In genomic region chr10:99431190-99431549, GRCh38 we compare ENCODE assay signal across 8 cellular contexts. TPM values are rescaled to one million over a fixed set of nuclear protein-coding genes. Genes with fewer than 3 reads are reported as not detected.
DNase-seq lines count a peak whose midpoint lies in the region; ATAC-seq, FAIRE-seq and TF ChIP-seq lines count a peak whose summit lies in the region.

No MANE protein-coding gene starts in this region.

- peaks cover 0 to 16% of the 10 kb centered on the region in 2 donors for H3K36me3 Mint-ChIP-seq in CD4-positive, alpha-beta memory T cell
- H3K36me3 Mint-ChIP-seq in stimulated activated naive CD8-positive, alpha-beta T cell treated with anti-CD3 and anti-CD28 coated beads, Interleukin-15, Interleukin-2, amounts not matched to agents 100 ng/mL and 50 ng/mL, for 24 hours (ENCODE audit: low read depth): peaks cover 8% of the 10 kb centered on the region

- H3K9ac ChIP-seq in HepG2 (ENCODE audit: insufficient read depth, low read depth, low read length): peak overlapping the region; percentile 81

- H2AFZ ChIP-seq in HepG2 (ENCODE audit: low read length): no peak overlapping the region

- DNase-seq in CD4-positive, alpha-beta memory T cell: peak in 2 of 5 donors; percentile 4 to 45
- DNase-seq in H54 (ENCODE audit: insufficient read length, low spot score): peak; percentile 41
- DNase-seq in SK-N-DZ (ENCODE audit: low spot score): peak; percentile 42
- DNase-seq in dorsolateral prefrontal cortex: peak; percentile 30 to 84 (median 60)
- no peak for DNase-seq in HepG2 (ENCODE audit: low spot score)
- DNase-seq in COR-L47 (lab: John Stamatoyannopoulos, UW): no peak

- WGBS in HepG2 (ENCODE audit: low lambda C conversion rate): under 1% methylated on average over 14 of the region's 16 CpGs

- BruUV-seq in HepG2 (replicated peaks; lab: Mats Ljungman, UMichigan): TSS peak; percentile 66

- H3K27ac Mint-ChIP-seq in CD4-positive, alpha-beta memory T cell: peak overlapping the region; percentile 91 to 99 (median 98)
- peak overlapping the region; percentile 100 for H3K27ac Mint-ChIP-seq in stimulated activated naive CD8-positive, alpha-beta T cell treated with anti-CD3 and anti-CD28 coated beads, Interleukin-15, Interleukin-2, amounts not matched to agents 100 ng/mL and 50 ng/mL, for 24 hours

- intact Hi-C loops in CD4-positive, alpha-beta memory T cell (cut with micrococcal nuclease): loop anchor here (10.0 kb wide), 1 partner anchor 966 kb away; no protein-coding TSS in a partner anchor
- intact Hi-C loops in dorsolateral prefrontal cortex (cut with DNase I): loop anchor here in 1 of 2 donors (2.0 kb wide), 2 partner anchors 38 to 190 kb away; partner anchors contain the start of gene SLC25A28
- intact Hi-C loops in HepG2 (cut with micrococcal nuclease; ENCODE audit: unreplicated experiment): loop anchor here (2.0 kb wide), 1 partner anchor 18 kb away; no protein-coding TSS in a partner anchor

- ATAC-seq in HepG2 (peak; percentile 8), HG03460 (IDR thresholded peaks at IDR 0.05; ENCODE audit: unreplicated experiment) (no peak)

- H3K4me3 ChIP-seq in CD4-positive, alpha-beta memory T cell (ENCODE audit: low read length in 2 of 2): peak overlapping the region; percentile 88 to 96
- H3K4me3 ChIP-seq in dorsolateral prefrontal cortex (peak overlapping the region; percentile 66 to 100 (median 97)), HepG2 (replicated peaks in 1 of 3; ENCODE audit: insufficient read depth in 1 of 3, low read depth in 2 of 3, low read length in 3 of 3) (peak overlapping the region; percentile 76 to 91 (median 83))

- FAIRE-seq in H54 (lab: Jason Lieb, UNC) (no peak), HepG2 (lab: Jason Lieb, UNC) (no peak)

- H3K27ac ChIP-seq in CD4-positive, alpha-beta memory T cell (ENCODE audit: low read depth, low read length): peak overlapping the region; percentile 76
- H3K27ac ChIP-seq in dorsolateral prefrontal cortex (peak overlapping the region; percentile 58 to 99 (median 93)), HepG2 (ENCODE audit: extremely low read length, insufficient read depth, low read length) (peak overlapping the region; percentile 75)

- no peaks in the 10 kb centered on the region for H3K9me3 Mint-ChIP-seq in CD4-positive, alpha-beta memory T cell
- no peaks in the 10 kb centered on the region for H3K9me3 Mint-ChIP-seq in stimulated activated naive CD8-positive, alpha-beta T cell treated with anti-CD3 and anti-CD28 coated beads, Interleukin-15, Interleukin-2, amounts not matched to agents 100 ng/mL and 50 ng/mL, for 24 hours

- H3K4me2 ChIP-seq in HepG2 (ENCODE audit: low read depth, low read length): peak overlapping the region; percentile 93

- TF ChIP-seq CTCF in dorsolateral prefrontal cortex (IDR thresholded peaks at IDR 0.05 in 54 of 56, conservative IDR thresholded peaks at IDR 0.05 in 2 of 56; ENCODE audit: low read depth in 1 of 56, partially characterized antibody in 56 of 56) (peak in 2 of 56 donors; percentile 0 to 15), HepG2 (CRISPR knock-in tag; IDR thresholded peaks at IDR 0.05) (no peak)

- no peaks in the 10 kb centered on the region; the same call in 1 of the 2 replicates for H4K20me1 ChIP-seq in HepG2 (ENCODE audit: insufficient read depth, low read length)

- H3K36me3 ChIP-seq in CD4-positive, alpha-beta memory T cell (ENCODE audit: insufficient read depth, low read length): no peaks in the 10 kb centered on the region
- H3K36me3 ChIP-seq in HepG2 (replicated peaks in 1 of 2; ENCODE audit: control insufficient read depth in 1 of 2, insufficient read depth in 2 of 2, low read length in 2 of 2): peaks cover 2 to 9% of the 10 kb centered on the region in 2 experiments; a peak in 4 of 5 replicates

- CTCF ChIA-PET in CD4-positive, alpha-beta memory T cell (lab: Charles Lee; ENCODE audit: partially characterized antibody): interaction anchor here (0.7 to 1.9 kb wide), 3 partner anchors 11 to 273 kb away, joined by 3 to 9 read pairs (median 8); no protein-coding TSS in a partner anchor
- CTCF ChIA-PET in HepG2 (lab: Yijun Ruan, JAX; ENCODE audit: low intra/inter-chr PET ratio, low total read pairs): interaction anchor here (3.2 kb wide), 1 partner anchor 39 kb away, joined by 19 read pairs; no protein-coding TSS in a partner anchor

- peaks cover 0 to 2% of the 10 kb centered on the region in 2 donors for H3K27me3 Mint-ChIP-seq in CD4-positive, alpha-beta memory T cell
- no peaks in the 10 kb centered on the region for H3K27me3 Mint-ChIP-seq in stimulated activated naive CD8-positive, alpha-beta T cell treated with anti-CD3 and anti-CD28 coated beads, Interleukin-15, Interleukin-2, amounts not matched to agents 100 ng/mL and 50 ng/mL, for 24 hours

- in situ Hi-C loops in HepG2 (cut with HindIII; ENCODE audit: extremely low pct_ligation_motif_present, low pct_unique_long_range_greater_than_20kb): loop anchor here (5.0 kb wide), 2 partner anchors 39 to 181 kb away; no protein-coding TSS in a partner anchor

- H3K4me1 ChIP-seq in CD4-positive, alpha-beta memory T cell (ENCODE audit: insufficient read depth, low read length): peaks cover 21% of the 10 kb centered on the region
- peaks cover 51% of the 10 kb centered on the region for H3K4me1 ChIP-seq in HepG2 (ENCODE audit: insufficient read depth, low read length)

- H3K79me2 ChIP-seq in HepG2 (ENCODE audit: insufficient read depth, low read length): peaks cover 53% of the 10 kb centered on the region

- no peaks in the 10 kb centered on the region for H3K27me3 ChIP-seq in CD4-positive, alpha-beta memory T cell (ENCODE audit: insufficient read depth, low read length)
- H3K27me3 ChIP-seq in dorsolateral prefrontal cortex: no peaks in the 10 kb centered on the region
- no peaks in the 10 kb centered on the region; a peak in 1 of 5 replicates for H3K27me3 ChIP-seq in HepG2 (ENCODE audit: control insufficient read depth in 1 of 2, insufficient read depth in 2 of 2, low read length in 2 of 2)

- POLR2A ChIA-PET in CD4-positive, alpha-beta memory T cell (lab: Charles Lee; ENCODE audit: partially characterized antibody): interaction anchor here (1.4 to 2.3 kb wide), 3 partner anchors 182 to 301 kb away, joined by 5 to 25 read pairs (median 9); partner anchors contain the start of genes COX15, CUTC and SLC25A28
- POLR2A ChIA-PET in HepG2 (lab: Yijun Ruan, JAX): interaction anchor here (0.8 to 2.6 kb wide), 15 partner anchors 10 to 228 kb away, joined by 3 to 43 read pairs (median 6); partner anchors contain the start of genes ENTPD7 and SLC25A28

- H3K4me1 Mint-ChIP-seq in CD4-positive, alpha-beta memory T cell: peaks cover 20 to 49% (median 34%) of the 10 kb centered on the region in 4 donors
- H3K4me1 Mint-ChIP-seq in stimulated activated naive CD8-positive, alpha-beta T cell treated with anti-CD3 and anti-CD28 coated beads, Interleukin-15, Interleukin-2, amounts not matched to agents 100 ng/mL and 50 ng/mL, for 24 hours (ENCODE audit: low read depth): peaks cover 44% of the 10 kb centered on the region

- TF ChIP-seq POLR2A in H54 (IDR thresholded peaks at IDR 0.05; ENCODE audit: low read depth, low read length) (no peak), HepG2 (IDR thresholded peaks at IDR 0.05; ENCODE audit: insufficient read depth in 1 of 2, low read depth in 2 of 2, low read length in 2 of 2) (no peak)

- H3K4me3 Mint-ChIP-seq in CD4-positive, alpha-beta memory T cell: peak overlapping the region; percentile 96 to 99 (median 97)
- H3K4me3 Mint-ChIP-seq in stimulated activated naive CD8-positive, alpha-beta T cell treated with anti-CD3 and anti-CD28 coated beads, Interleukin-15, Interleukin-2, amounts not matched to agents 100 ng/mL and 50 ng/mL, for 24 hours: peak overlapping the region; percentile 100

- H3K9me3 ChIP-seq in CD4-positive, alpha-beta memory T cell (ENCODE audit: control insufficient read depth in 1 of 2, low read length in 2 of 2): no peaks in the 10 kb centered on the region
- no peaks in the 10 kb centered on the region for H3K9me3 ChIP-seq in HepG2 (ENCODE audit: low read length)

- no peak for TF ChIP-seq EP300 in HepG2 (IDR thresholded peaks at IDR 0.05; ENCODE audit: low read depth in 2 of 2, low read length in 2 of 2)
- TF ChIP-seq EP300 in HepG2 (CRISPR knock-in tag; IDR thresholded peaks at IDR 0.05; ENCODE audit: borderline replicate concordance): no peak

- no peak for TF ChIP-seq RAD21 in HepG2 (CRISPR knock-in tag; IDR thresholded peaks at IDR 0.05)

RNA-seq across cellular contexts. Expression of gene GOT1, which starts 0.7 kb away (rescaled TPM):
- 10 to 100 TPM; 10.3 to 10.4 TPM for total RNA-seq in CD4-positive, alpha-beta memory T cell
- polyA plus RNA-seq in CD4-positive, alpha-beta memory T cell: 10 to 100 TPM; 18.8 to 19.4 TPM
- polyA plus RNA-seq in SK-N-DZ (2014; cell fraction: cytosol; rRNA removed): 44.7 and 55.3 TPM in 2 replicates
- 20.5 and 35.0 TPM in 2 replicates for polyA plus RNA-seq in SK-N-DZ (2014; cell fraction: nucleus; rRNA removed)
- total RNA-seq in dorsolateral prefrontal cortex: 100 to 1,000 TPM in 115 of 120 experiments, 10 to 100 TPM in 5; 81.6 to 316 (median 220) TPM
- total RNA-seq in HepG2 (2016; rRNA removed; fragmentation: Illumina TruSeq; extraction: Trizol): 102 and 138 TPM in 2 replicates
- total RNA-seq in HepG2 (2016; cell fraction: cytosol; rRNA removed; fragmentation: Illumina TruSeq; extraction: Trizol; ENCODE audit: low read depth): 28.5 and 30.6 TPM in 2 replicates
- total RNA-seq in HepG2 (2016; cell fraction: insoluble cytoplasmic fraction; rRNA removed; fragmentation: Illumina TruSeq; extraction: Trizol): 105 and 133 TPM in 2 replicates
- 30.1 and 35.1 TPM in 2 replicates for total RNA-seq in HepG2 (2016; cell fraction: membrane; rRNA removed; fragmentation: Illumina TruSeq; extraction: Trizol)
- total RNA-seq in HepG2 (2016; cell fraction: nucleus; rRNA removed; fragmentation: Illumina TruSeq; extraction: Trizol): 41.3 and 49.6 TPM in 2 replicates
- 81.2 and 108 TPM in 2 replicates for polyA plus RNA-seq in HepG2 (2011; rRNA removed)
- polyA plus RNA-seq in HepG2 (2011; cell fraction: cytosol; rRNA removed): 60.2 and 68.1 TPM in 2 replicates
- 40.4 and 52.4 TPM in 2 replicates for polyA plus RNA-seq in HepG2 (2011; cell fraction: nucleus; rRNA removed)
- polyA plus RNA-seq in HepG2 (2012): 92.4 and 114 TPM in 2 replicates
- polyA plus RNA-seq in HepG2 (2016; cell fraction: cytosol; fragmentation: Illumina TruSeq; extraction: Trizol; ENCODE audit: low read depth): 18.3 and 21.0 TPM in 2 replicates
- 135 and 142 TPM in 2 replicates for polyA plus RNA-seq in HepG2 (2016; cell fraction: insoluble cytoplasmic fraction; fragmentation: Illumina TruSeq; extraction: Trizol; ENCODE audit: low read depth)
- polyA plus RNA-seq in HepG2 (2016; cell fraction: membrane; fragmentation: Illumina TruSeq; extraction: Trizol; ENCODE audit: low read depth): 21.5 and 28.1 TPM in 2 replicates
- 59.9 and 72.8 TPM in 2 replicates for polyA plus RNA-seq in HepG2 (2016; cell fraction: nucleus; fragmentation: Illumina TruSeq; extraction: Trizol; ENCODE audit: insufficient read depth, low read depth)
- 39.6 and 69.8 TPM in 2 replicates for polyA minus RNA-seq in HepG2 (2011; rRNA and poly(A)+ RNA removed; ENCODE audit: low replicate concordance)
- 71.8 and 90.7 TPM in 2 replicates for polyA minus RNA-seq in HepG2 (2011; cell fraction: cytosol; rRNA and poly(A)+ RNA removed)
- polyA minus RNA-seq in HepG2 (2011; cell fraction: nucleus; rRNA and poly(A)+ RNA removed): 41.1 and 59.3 TPM in 2 replicates

Comparison
In these comparisons a context has a peak if more than half of its experiments do, and no peak if none do; other contexts are left out.
1. DNase-seq: peak in H54 (single experiment), SK-N-DZ (single experiment) and dorsolateral prefrontal cortex (10 of 10); none in HepG2 (single experiment) and COR-L47 (single experiment).
2. Peak in every context shown above with its lines, with median percentiles within 50 percentile points of each other: H3K27ac ChIP-seq and H3K4me3 ChIP-seq.